In the genomic region with DNA sequence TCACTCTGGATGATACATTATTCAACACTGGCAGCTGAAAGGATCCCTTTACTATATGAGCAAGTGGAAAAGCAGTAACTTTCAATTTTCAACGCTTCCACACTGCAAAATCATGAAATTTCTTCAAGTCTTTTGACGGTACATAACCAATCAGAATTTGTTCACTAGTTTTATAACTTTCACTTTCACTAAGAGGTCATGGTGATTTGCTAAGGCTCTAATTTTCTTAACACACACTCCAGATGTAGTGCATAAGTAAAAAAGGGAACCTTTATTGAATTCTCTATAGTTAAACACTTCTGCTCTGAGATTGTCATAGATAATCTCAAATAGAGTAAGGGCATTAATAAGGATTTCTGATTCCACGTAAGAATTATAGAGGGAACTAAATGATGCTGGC, we compare ENCODE assay signal across 18 cellular contexts. TPM values are rescaled to one million over a fixed set of nuclear protein-coding genes. Genes with fewer than 3 reads are reported as not detected.
DNase-seq lines count a peak whose midpoint lies in the region; ATAC-seq and TF ChIP-seq lines count a peak whose summit lies in the region.
"Had no signal": no experiment of that assay in that cellular context is flagged by ENCODE, and none has a peak within 500 bp of the region (broad histone marks: within the 10 kb centered on the region; RNA-seq: fewer than 3 reads in every experiment).

No MANE protein-coding gene starts in this region.

- no peak overlapping the region for H3K27ac Mint-ChIP-seq in central memory CD8-positive, alpha-beta T cell (ENCODE audit: low read depth)
- H3K27ac Mint-ChIP-seq: effector memory CD8-positive, alpha-beta T cell; T-helper 1 cell treated with Interleukin-12 subunit alpha and Interleukin-12 subunit beta and Interleukin-4 antibody, amounts not matched to agents 30 μg/mL and 1 μg/mL, for 36 hours had no signal

- no peak overlapping the region for H2AFZ ChIP-seq in mammary epithelial cell (ENCODE audit: low read depth, low read length)

- TF ChIP-seq CTCF in mammary epithelial cell (conservative IDR thresholded peaks at IDR 0.05 in 1 of 2, IDR thresholded peaks at IDR 0.05 in 1 of 2; ENCODE audit: extremely low read depth in 1 of 2, insufficient read depth in 1 of 2, low read depth in 1 of 2, low read length in 2 of 2) (no peak), breast epithelium (IDR thresholded peaks at IDR 0.05) (no peak)

- H3K9ac ChIP-seq in mammary epithelial cell (ENCODE audit: insufficient read depth, low read length), result no peak overlapping the region

- no peaks in the 10 kb centered on the region for H3K9me3 ChIP-seq in mammary epithelial cell (replicated peaks; ENCODE audit: insufficient read depth, low read length)
- no peaks in the 10 kb centered on the region for H3K9me3 ChIP-seq in breast epithelium
- H3K9me3 ChIP-seq: ascending aorta, left lung, mucosa of descending colon, suprapubic skin had no signal

- H3K4me3 ChIP-seq in mammary epithelial cell (replicated peaks in 1 of 3; ENCODE audit: insufficient read depth in 1 of 3, low read depth in 2 of 3, low read length in 3 of 3), result no peak overlapping the region
- no peak overlapping the region for H3K4me3 ChIP-seq in breast epithelium
- H3K4me3 ChIP-seq: ascending aorta, left lung, mucosa of descending colon, suprapubic skin had no signal

- H3K4me1 ChIP-seq in mammary epithelial cell (ENCODE audit: insufficient read depth, low read length), result no peaks in the 10 kb centered on the region
- H3K4me1 ChIP-seq in breast epithelium, result no peaks in the 10 kb centered on the region

- peaks cover 10% of the 10 kb centered on the region for H3K27me3 Mint-ChIP-seq in central memory CD8-positive, alpha-beta T cell

- intact Hi-C loops in mammary epithelial cell (cut with micrococcal nuclease), result no loop called here
- intact Hi-C loops in breast epithelium (cut with DNase I; ENCODE audit: low total_unique reads), result no loop called here

- WGBS in mammary epithelial cell (ENCODE audit: low coverage, missing lambda C conversion rate), result 73% methylated on average over 3 of the region's 3 CpGs

- H3K36me3 Mint-ChIP-seq in central memory CD8-positive, alpha-beta T cell (ENCODE audit: insufficient read depth), result no peaks in the 10 kb centered on the region

- dilution Hi-C loops in mammary epithelial cell (cut with HindIII; ENCODE audit: low sequenced_read_pairs), result no loop called here

- peaks cover 4% of the 10 kb centered on the region for H3K4me1 Mint-ChIP-seq in central memory CD8-positive, alpha-beta T cell

- ATAC-seq in central memory CD8-positive, alpha-beta T cell (replicated peaks; ENCODE audit: extremely low read depth, poor library complexity, severe bottlenecking), result peak; percentile 28
- ATAC-seq: effector memory CD8-positive, alpha-beta T cell; left lung; mucosa of descending colon had no signal

- no peak for TF ChIP-seq POLR2A in breast epithelium (IDR thresholded peaks at IDR 0.05)

- no peaks in the 10 kb centered on the region for H3K79me2 ChIP-seq in mammary epithelial cell (ENCODE audit: insufficient read depth, low read length)

- in situ Hi-C loops in mammary epithelial cell (cut with MboI; ENCODE audit: low sequenced_read_pairs in 2 of 2), result no loop called here

- BruUV-seq in mammary epithelial cell (replicated peaks; lab: Mats Ljungman, UMichigan), result TSS peak; percentile 25

- H3K27ac ChIP-seq in mammary epithelial cell (ENCODE audit: insufficient read depth, low read depth, low read length) (no peak overlapping the region), breast epithelium (no peak overlapping the region)
- H3K27ac ChIP-seq: ascending aorta, left lung, suprapubic skin, VCaP had no signal

- H3K36me3 ChIP-seq in mammary epithelial cell (ENCODE audit: insufficient read depth, low read length) (no peaks in the 10 kb centered on the region), breast epithelium (no peaks in the 10 kb centered on the region)
- H3K36me3 ChIP-seq: left lung, suprapubic skin had no signal

- CTCF ChIA-PET in mammary epithelial cell (lab: Charles Lee; ENCODE audit: low non-redundant PET), result no interaction called here

- peaks cover 3% of the 10 kb centered on the region for H3K27me3 ChIP-seq in mammary epithelial cell (ENCODE audit: insufficient read depth, low read length)
- H3K27me3 ChIP-seq in breast epithelium, result peaks cover 0 to 34% of the 10 kb centered on the region in 2 donors
- H3K27me3 ChIP-seq: ascending aorta, left lung, suprapubic skin had no signal

- no peak overlapping the region for H3K4me3 Mint-ChIP-seq in central memory CD8-positive, alpha-beta T cell
- H3K4me3 Mint-ChIP-seq: effector memory CD8-positive, alpha-beta T cell; T-helper 1 cell treated with Interleukin-12 subunit alpha and Interleukin-12 subunit beta and Interleukin-4 antibody, amounts not matched to agents 30 μg/mL and 1 μg/mL, for 36 hours had no signal

- DNase-seq in mammary epithelial cell (no peak), breast epithelium (ENCODE audit: low spot score in 2 of 2) (no peak), OCI-M1 (lab: John Stamatoyannopoulos, UW) (peak; percentile 72), anterior cingulate cortex (lab: John Stamatoyannopoulos, UW) (no peak), RPMI8226 (no peak), NCI-H1436 (lab: John Stamatoyannopoulos, UW) (no peak)
- no peak for DNase-seq in central memory CD8-positive, alpha-beta T cell (ENCODE audit: low spot score in 2 of 2)
- DNase-seq: activated CD8-positive, alpha-beta memory T cell treated with anti-CD3 and anti-CD28 coated beads for 24 hours; COR-L47; effector memory CD8-positive, alpha-beta T cell; left lung; mucosa of descending colon; nucleus accumbens; SIG-M5 had no signal

- H3K4me2 ChIP-seq in mammary epithelial cell (ENCODE audit: insufficient read depth, low read depth, low read length), result no peak overlapping the region

- no peaks in the 10 kb centered on the region for H4K20me1 ChIP-seq in mammary epithelial cell (ENCODE audit: insufficient read depth, low read length)

- H3K9me3 Mint-ChIP-seq in central memory CD8-positive, alpha-beta T cell, result no peaks in the 10 kb centered on the region
- H3K9me3 Mint-ChIP-seq: effector memory CD8-positive, alpha-beta T cell; T-helper 1 cell treated with Interleukin-12 subunit alpha and Interleukin-12 subunit beta and Interleukin-4 antibody, amounts not matched to agents 30 μg/mL and 1 μg/mL, for 36 hours had no signal

RNA-seq across cellular contexts. Expression of a gene that starts 4.1 kb away (rescaled TPM):
- total RNA-seq in mammary epithelial cell, result 10 to 100 TPM; 26.0 to 59.7 TPM
- 6.0 TPM for polyA plus RNA-seq in mammary epithelial cell
- polyA minus RNA-seq in mammary epithelial cell, result 8.5 TPM
- 10 to 100 TPM; 13.4 to 40.2 (median 40.0) TPM for total RNA-seq in breast epithelium

RNA-seq across cellular contexts. Expression of a gene that starts 32.6 kb away (rescaled TPM):
- 10 to 100 TPM; 29.7 to 46.7 TPM for total RNA-seq in mammary epithelial cell
- 12.2 TPM for polyA plus RNA-seq in mammary epithelial cell
- polyA minus RNA-seq in mammary epithelial cell, result 12.0 TPM
- 10 to 100 TPM; 42.7 to 63.5 (median 50.1) TPM for total RNA-seq in breast epithelium

RNA-seq across cellular contexts. Expression of a gene that starts 37.7 kb away (rescaled TPM):
- total RNA-seq in mammary epithelial cell, result 10 to 100 TPM; 29.5 to 36.1 TPM
- polyA plus RNA-seq in mammary epithelial cell, result 26.2 TPM
- 1.6 TPM for polyA minus RNA-seq in mammary epithelial cell
- 10 to 100 TPM in 2 of 3 donors, 1 to 10 TPM in 1; 9.9 to 39.2 (median 23.6) TPM for total RNA-seq in breast epithelium
